9 cellular contexts compared by ENCODE assay signal in genomic region chr15:28321679-28322078, GRCh38. TPM values are rescaled to one million over a fixed set of nuclear protein-coding genes. Genes with fewer than 3 reads are reported as not detected.
DNase-seq lines count a peak whose midpoint lies in the region; ATAC-seq, FAIRE-seq and TF ChIP-seq lines count a peak whose summit lies in the region.
"Not testable (repeated sequence)": the region's sequence is repeated elsewhere in the genome, so short reads cannot be mapped to it uniquely, and the experiment has no call there.
"Had no signal": no experiment of that assay in that cellular context is flagged by ENCODE, and none has a peak within 500 bp of the region (broad histone marks: within the 10 kb centered on the region; RNA-seq: fewer than 3 reads in every experiment).

No MANE protein-coding gene starts in this region.

- H3K4me3 ChIP-seq in AG09309 (ENCODE audit: control insufficient read depth, low read depth, low read length) (peak overlapping the region; percentile 33), HAP-1 (peak overlapping the region; percentile 31), SJSA1 (peak overlapping the region; percentile 36), bronchial epithelial cell (ENCODE audit: low read depth, low read length) (peak overlapping the region; percentile 27), heart left ventricle (peak overlapping the region in 10 of 12 donors; percentile 29 to 54 (median 48))

- intact Hi-C loops in heart left ventricle (cut with DNase I); natural killer cell (cut with micrococcal nuclease): not testable (repeated sequence)

- H3K36me3 ChIP-seq in HAP-1 (replicated peaks); SJSA1; bronchial epithelial cell (ENCODE audit: control insufficient read depth, insufficient read depth, low read length): not testable (repeated sequence)
- H3K36me3 ChIP-seq in heart left ventricle, result peaks cover 0 to 22% (median 14%) of the 10 kb centered on the region in 9 donors

- H3K27ac Mint-ChIP-seq in natural killer cell, result peak overlapping the region; percentile 81 to 88

- TF ChIP-seq POLR2A in heart left ventricle (IDR thresholded peaks at IDR 0.05), result not testable (repeated sequence)

- not testable (repeated sequence) for H3K4me1 ChIP-seq in HAP-1; SJSA1 (replicated peaks); heart left ventricle

- H3K27me3 Mint-ChIP-seq in activated T-cell treated with anti-CD3 and anti-CD28 coated beads, Interleukin-2, amount 50 U/mL, for 4 hours (ENCODE audit: low read depth); natural killer cell (ENCODE audit: low read depth in 2 of 2): not testable (repeated sequence)

- TF ChIP-seq CTCF in AG09309 (IDR thresholded peaks at IDR 0.05; ENCODE audit: control insufficient read depth, insufficient read depth, low read depth, low read length, missing control alignments); bronchial epithelial cell (IDR thresholded peaks at IDR 0.05; ENCODE audit: insufficient read depth, low read length, severe bottlenecking); heart left ventricle (IDR thresholded peaks at IDR 0.05); natural killer cell (IDR thresholded peaks at IDR 0.05): not testable (repeated sequence)

- ATAC-seq in activated T-cell treated with anti-CD3 and anti-CD28 coated beads, Interleukin-2, amount 50 U/mL, for 4 hours; heart left ventricle; natural killer cell: not testable (repeated sequence)

- in situ Hi-C loops in HAP-1 (cut with MboI; ENCODE audit: low sequenced_read_pairs), result not testable (repeated sequence)

- H3K27me3 ChIP-seq in HAP-1 (ENCODE audit: low read depth); SJSA1 (replicated peaks); bronchial epithelial cell (ENCODE audit: control insufficient read depth, insufficient read depth, low read length); heart left ventricle: not testable (repeated sequence)

- H3K36me3 Mint-ChIP-seq in activated T-cell treated with anti-CD3 and anti-CD28 coated beads, Interleukin-2, amount 50 U/mL, for 4 hours (ENCODE audit: insufficient read depth); natural killer cell: not testable (repeated sequence)

- not testable (repeated sequence) for H3K9me3 ChIP-seq in HAP-1; SJSA1 (replicated peaks); heart left ventricle

- 0 to 1% (median 1%) methylated on average over 10 to 13 of the region's 34 CpGs; no CpG with 5 or more reads in 1 of the 4 donors for WGBS in heart left ventricle, 4 donors

- H3K4me1 Mint-ChIP-seq in activated T-cell treated with anti-CD3 and anti-CD28 coated beads, Interleukin-2, amount 50 U/mL, for 4 hours (ENCODE audit: low read depth), result not testable (repeated sequence)
- peaks cover 7 to 11% of the 10 kb centered on the region in 2 donors for H3K4me1 Mint-ChIP-seq in natural killer cell

- FAIRE-seq in bronchial epithelial cell (lab: Jason Lieb, UNC), result not testable (repeated sequence)

- H3K9me3 Mint-ChIP-seq in activated T-cell treated with anti-CD3 and anti-CD28 coated beads, Interleukin-2, amount 50 U/mL, for 4 hours; natural killer cell: not testable (repeated sequence)

- peak overlapping the region; percentile 98 for H3K4me3 Mint-ChIP-seq in activated T-cell treated with anti-CD3 and anti-CD28 coated beads, Interleukin-2, amount 50 U/mL, for 4 hours
- peak overlapping the region; percentile 94 for H3K4me3 Mint-ChIP-seq in natural killer cell

- not testable (repeated sequence) for DNase-seq in AG09309 (ENCODE audit: low read depth); HAP-1 (ENCODE audit: low spot score in 2 of 2); SJSA1 (ENCODE audit: low read depth in 1 of 2, low spot score in 2 of 2); activated T-cell treated with anti-CD3 and anti-CD28 coated beads, Interleukin-2, amount 50 U/mL, for 4 hours; bronchial epithelial cell (ENCODE audit: low read depth); heart left ventricle; natural killer cell
- DNase-seq in stimulated activated CD4-positive, alpha-beta T cell treated with anti-CD3 and anti-CD28 coated beads, Interleukin-4, amount 100 ng/mL, for 24 hours, result peak; percentile 34

- H3K27ac ChIP-seq in SJSA1, result not testable (repeated sequence)
- peak overlapping the region in 6 of 12 donors; percentile 26 to 50 (median 39) for H3K27ac ChIP-seq in heart left ventricle

RNA-seq across cellular contexts. Expression of gene HERC2, which starts 0.3 kb away (rescaled TPM):
- total RNA-seq in SJSA1 (2014; rRNA removed; shearing (Covaris generic)), result 31.8 and 40.0 TPM in 2 replicates
- 10 to 100 TPM; 20.3 to 27.8 (median 23.5) TPM for total RNA-seq in activated T-cell treated with anti-CD3 and anti-CD28 coated beads, Interleukin-2, amount 50 U/mL, for 4 hours
- total RNA-seq in bronchial epithelial cell (22.6 and 29.2 TPM in 2 replicates), heart left ventricle (10 to 100 TPM; 38.0 to 70.5 (median 59.6) TPM), natural killer cell (10 to 100 TPM; 54.2 to 64.0 (median 63.9) TPM)
- polyA plus RNA-seq in heart left ventricle, result 10 to 100 TPM; 25.9 to 49.0 TPM

RNA-seq across cellular contexts. Expression of gene GOLGA6L24, which starts 36.2 kb away (rescaled TPM):
- total RNA-seq in SJSA1 (2014; rRNA removed; shearing (Covaris generic)), result not detected in 2 replicates
- total RNA-seq in activated T-cell treated with anti-CD3 and anti-CD28 coated beads, Interleukin-2, amount 50 U/mL, for 4 hours, result not detected
- total RNA-seq in bronchial epithelial cell (not detected in 2 replicates), heart left ventricle (not detected), natural killer cell (not detected)
- not detected for polyA plus RNA-seq in heart left ventricle
- total RNA-seq: Right ventricle myocardium superior had no signal

RNA-seq across cellular contexts. Expression of gene GOLGA8F, which starts 56.8 kb away (rescaled TPM):
- 0.05 TPM in 1 of 2 replicates, not detected in the other for total RNA-seq in SJSA1 (2014; rRNA removed; shearing (Covaris generic))
- total RNA-seq in activated T-cell treated with anti-CD3 and anti-CD28 coated beads, Interleukin-2, amount 50 U/mL, for 4 hours, result not detected
- total RNA-seq in bronchial epithelial cell (not detected in 2 replicates), heart left ventricle (not detected), natural killer cell (not detected)
- not detected for polyA plus RNA-seq in heart left ventricle
- total RNA-seq: Right ventricle myocardium superior had no signal
